ENCODE assay signal across 19 cellular contexts in the genomic region with DNA sequence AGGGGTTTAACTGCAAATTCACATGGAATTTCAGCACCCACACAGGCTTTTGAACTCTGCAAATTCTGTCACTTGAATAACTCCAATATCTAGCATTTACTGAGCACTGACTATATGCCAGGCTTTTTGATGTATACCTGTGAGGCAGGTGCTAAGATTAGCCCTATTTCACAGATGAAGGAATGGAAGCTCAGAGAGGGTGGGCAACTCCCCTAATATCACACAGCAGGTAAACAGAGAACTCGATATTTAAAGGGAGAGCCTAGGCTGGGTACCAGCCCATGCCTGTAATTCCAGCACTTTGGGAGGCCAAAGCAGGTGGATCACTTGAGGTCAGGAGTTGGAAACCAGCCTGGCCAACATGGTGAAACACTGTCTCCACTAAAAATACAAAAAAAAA. TPM values are rescaled to one million over a fixed set of nuclear protein-coding genes. Genes with fewer than 3 reads are reported as not detected.
"Had no signal": no experiment of that assay in that cellular context is flagged by ENCODE, and none has a peak within 500 bp of the region (broad histone marks: within the 10 kb centered on the region; RNA-seq: fewer than 3 reads in every experiment).

No MANE protein-coding gene starts in this region.

RNA-seq across cellular contexts. Expression of gene CES5A, which starts 17.5 kb away (rescaled TPM):
- total RNA-seq: activated naive CD4-positive, alpha-beta T cell treated with anti-CD3 and anti-CD28 coated beads for 36 hours; activated naive CD4-positive, alpha-beta T cell treated with anti-CD3 and anti-CD28 coated beads, Interleukin-2, amount 50 U/mL, for 72 hours; activated naive CD8-positive, alpha-beta T cell treated with anti-CD3 and anti-CD28 coated beads for 36 hours; activated naive CD8-positive, alpha-beta T cell treated with anti-CD3 and anti-CD28 coated beads, Interleukin-2, amount 10 ng/mL, durations not matched to agents 7 days and 5 days; activated T-cell treated with anti-CD3 and anti-CD28 coated beads, Interleukin-2, amount 50 U/mL, for 4 hours; activated T-cell treated with anti-CD3 and anti-CD28 coated beads, Interleukin-2, amount 50 U/mL, for 72 hours; activated T-helper 1 cell treated with anti-CD3 and anti-CD28 coated beads, Interleukin-12 subunit alpha, Interleukin-12 subunit beta, Interleukin-2, Interleukin-4 antibody, amounts not matched to agents 30 ng/mL and 10 ng/mL and 1 ng/mL, durations not matched to agents 14 hours and 24 hours and 36 hours; activated T-helper 17 cell treated with anti-CD3 and anti-CD28 coated beads, Interleukin-2, amount 50 U/mL, for 72 hours; activated T-helper 2 cell treated with anti-CD3 and anti-CD28 coated beads, Interferon-gamma antibody, Interleukin-2, Interleukin-4, amounts not matched to agents 10 μg/mL and 5 μg/mL and 100 μg/mL, durations not matched to agents 14 hours and 24 hours and 36 hours; aorta; ascending aorta; astrocyte; body of pancreas; breast epithelium; bronchial epithelial cell; cardiac muscle cell; cardiac septum; chondrocyte had no signal
- polyA plus RNA-seq: adipose tissue, aorta, cardiac muscle cell had no signal

RNA-seq across cellular contexts. Expression of gene CES1, which starts 24.8 kb away (rescaled TPM):
- total RNA-seq: activated naive CD4-positive, alpha-beta T cell treated with anti-CD3 and anti-CD28 coated beads for 36 hours; activated naive CD4-positive, alpha-beta T cell treated with anti-CD3 and anti-CD28 coated beads, Interleukin-2, amount 50 U/mL, for 72 hours; activated naive CD8-positive, alpha-beta T cell treated with anti-CD3 and anti-CD28 coated beads for 36 hours; activated naive CD8-positive, alpha-beta T cell treated with anti-CD3 and anti-CD28 coated beads, Interleukin-2, amount 10 ng/mL, durations not matched to agents 7 days and 5 days; activated T-cell treated with anti-CD3 and anti-CD28 coated beads, Interleukin-2, amount 50 U/mL, for 72 hours; activated T-helper 1 cell treated with anti-CD3 and anti-CD28 coated beads, Interleukin-12 subunit alpha, Interleukin-12 subunit beta, Interleukin-2, Interleukin-4 antibody, amounts not matched to agents 30 ng/mL and 10 ng/mL and 1 ng/mL, durations not matched to agents 14 hours and 24 hours and 36 hours; activated T-helper 17 cell treated with anti-CD3 and anti-CD28 coated beads, Interleukin-2, amount 50 U/mL, for 72 hours; activated T-helper 2 cell treated with anti-CD3 and anti-CD28 coated beads, Interferon-gamma antibody, Interleukin-2, Interleukin-4, amounts not matched to agents 10 μg/mL and 5 μg/mL and 100 μg/mL, durations not matched to agents 14 hours and 24 hours and 36 hours; astrocyte; cardiac muscle cell; chondrocyte had no signal
- polyA plus RNA-seq: cardiac muscle cell had no signal
